12 cellular contexts compared by ENCODE assay signal in genomic region chr6:131400054-131400781, GRCh38.
DNase-seq lines count a peak whose midpoint lies in the region; ATAC-seq and TF ChIP-seq lines count a peak whose summit lies in the region.
"Had no signal": no experiment of that assay in that cellular context is flagged by ENCODE, and none has a peak within 500 bp of the region (broad histone marks: within the 10 kb centered on the region; RNA-seq: fewer than 3 reads in every experiment).

No MANE protein-coding gene starts in this region.

- H3K27ac Mint-ChIP-seq in activated naive CD8-positive, alpha-beta T cell: peak overlapping the region; percentile 50

- no peak for TF ChIP-seq CTCF in AG10803 (conservative IDR thresholded peaks at IDR 0.05; ENCODE audit: low read length)

- H3K4me3 ChIP-seq in AG10803 (ENCODE audit: low read length): no peak overlapping the region
- H3K4me3 ChIP-seq: cardiac muscle cell had no signal

- peaks cover 25% of the 10 kb centered on the region for H3K36me3 Mint-ChIP-seq in activated naive CD8-positive, alpha-beta T cell

- H3K4me1 Mint-ChIP-seq in activated naive CD8-positive, alpha-beta T cell (ENCODE audit: low read depth): peaks cover 12% of the 10 kb centered on the region

- no peaks in the 10 kb centered on the region for H3K27me3 Mint-ChIP-seq in activated naive CD8-positive, alpha-beta T cell

- DNase-seq in AG10803 (ENCODE audit: low read depth): peak; percentile 75
- DNase-seq in HT1080 (ENCODE audit: low read depth): peak; percentile 95
- peak; percentile 88 for DNase-seq in islet precursor cell
- DNase-seq in stimulated activated naive CD4-positive, alpha-beta T cell treated with Interleukin-2 at 50 U/mL for 16 hours (lab: John Stamatoyannopoulos, UW): no peak
- no peak for DNase-seq in globus pallidus (ENCODE audit: low spot score)
- DNase-seq: activated CD4-positive, alpha-beta T cell treated with anti-CD3 and anti-CD28 coated beads for 48 hours; DMS 273 treated with DMSO at 0.1 percent for 48 hours; Karpas-422 had no signal

- peaks cover 16% of the 10 kb centered on the region for H3K9me3 Mint-ChIP-seq in activated naive CD8-positive, alpha-beta T cell (ENCODE audit: low read depth)

- no peak for ATAC-seq in GM18873 (IDR thresholded peaks at IDR 0.05; ENCODE audit: low FRiP score, unreplicated experiment)
- ATAC-seq in GM21360 (IDR thresholded peaks at IDR 0.05; ENCODE audit: unreplicated experiment): no peak

- no peak overlapping the region for H3K4me3 Mint-ChIP-seq in activated naive CD8-positive, alpha-beta T cell

Comparison
In these comparisons a context has a peak if more than half of its experiments do, and no peak if none do; other contexts are left out.
1. DNase-seq: peak in AG10803 (single experiment), HT1080 (single experiment) and islet precursor cell (single experiment); none in stimulated activated naive CD4-positive, alpha-beta T cell treated with Interleukin-2 at 50 U/mL for 16 hours (single experiment) and globus pallidus (single experiment).